ENCODE assay signal across 19 cellular contexts in genomic region chr4:153282023-153282422, GRCh38.
"Had no signal": no experiment of that assay in that cellular context is flagged by ENCODE, and none has a peak within 500 bp of the region (broad histone marks: within the 10 kb centered on the region; RNA-seq: fewer than 3 reads in every experiment).

No MANE protein-coding gene starts in this region.

- H3K4me1 ChIP-seq: SJSA1 had no signal

- H3K4me3 ChIP-seq: SJSA1, SK-N-MC had no signal

- DNase-seq: Kasumi-1, MM.1S, NCI-H1092 treated with DMSO at 0.1 percent for 48 hours, NCI-H1694, NCI-H187 treated with DMSO at 0.1 percent for 48 hours, NCI-H2029 treated with DMSO at 0.1 percent for 48 hours, NCI-H2171 treated with DMSO at 0.1 percent for 48 hours, NCI-H226, NCI-H446, NCI-H510A, NCI-H524 treated with DMSO at 0.1 percent for 48 hours, NCI-H774, Right ventricle myocardium superior, RPMI8226, SIG-M5 had no signal

- H3K27ac ChIP-seq: KMS-11, SJSA1, SK-N-MC had no signal

- H3K27me3 ChIP-seq: SJSA1 had no signal

- H3K36me3 ChIP-seq: SJSA1 had no signal

- FAIRE-seq: RCC 7860 had no signal

- H3K9me3 ChIP-seq: SJSA1 had no signal

- H3K4me2 ChIP-seq: KMS-11 had no signal
